9 cellular contexts compared by ENCODE assay signal in the genomic region with DNA sequence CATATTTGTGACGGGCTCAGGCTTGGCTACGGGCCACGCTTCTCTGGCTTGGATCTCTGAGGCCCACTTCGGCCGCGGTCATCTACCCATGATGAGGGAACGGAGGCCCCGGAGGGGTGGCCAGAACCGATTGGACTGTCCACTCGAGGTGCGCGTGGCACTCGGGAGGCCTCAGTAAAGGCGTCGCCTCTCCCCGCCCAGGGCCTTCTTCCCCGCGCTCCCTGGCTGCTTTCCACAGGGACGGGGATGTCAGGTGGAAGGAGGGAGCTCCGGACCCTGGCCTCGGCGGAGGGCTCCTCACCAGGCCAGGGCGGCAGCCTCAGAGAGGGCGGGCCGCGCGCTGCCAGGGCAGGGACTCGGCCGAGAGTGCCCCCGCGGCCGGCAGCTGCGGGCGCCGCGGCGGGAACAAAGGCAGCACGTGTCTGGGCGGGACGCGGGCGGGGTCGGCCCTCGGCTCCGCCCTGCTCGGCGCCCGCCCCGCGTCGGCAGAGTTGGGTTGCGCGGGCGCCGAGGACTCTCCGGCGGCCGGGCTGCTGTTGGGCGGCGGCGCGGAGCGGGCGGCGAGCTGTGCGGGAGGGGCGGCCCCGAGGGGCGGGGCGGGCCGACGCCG. TPM values are rescaled to one million over a fixed set of nuclear protein-coding genes. Genes with fewer than 3 reads are reported as not detected.
DNase-seq lines count a peak whose midpoint lies in the region; ATAC-seq, FAIRE-seq and TF ChIP-seq lines count a peak whose summit lies in the region.
"Had no signal": no experiment of that assay in that cellular context is flagged by ENCODE, and none has a peak within 500 bp of the region (broad histone marks: within the 10 kb centered on the region; RNA-seq: fewer than 3 reads in every experiment).

No MANE protein-coding gene starts in this region.

- H3K9ac ChIP-seq in SK-N-SH: no peak overlapping the region

- H3K4me1 Mint-ChIP-seq in activated naive CD8-positive, alpha-beta T cell treated with anti-CD3 and anti-CD28 coated beads, Interleukin-2, amount 50 U/mL, for 24 hours: peaks cover 43% of the 10 kb centered on the region

- H3K27ac Mint-ChIP-seq in activated naive CD8-positive, alpha-beta T cell treated with anti-CD3 and anti-CD28 coated beads, Interleukin-2, amount 50 U/mL, for 24 hours: peak overlapping the region; percentile 41

- DNase-seq in DMS53 (lab: John Stamatoyannopoulos, UW) (peak; percentile 92), MG63 (peak; percentile 83), SK-N-SH (peak; percentile 96), heart right ventricle (peak; percentile 51 to 76), pons (ENCODE audit: low spot score) (peak; percentile 83), urothelium cell line (ENCODE audit: low spot score) (peak; percentile 93)
- peak; percentile 73 for DNase-seq in activated naive CD8-positive, alpha-beta T cell treated with anti-CD3 and anti-CD28 coated beads, Interleukin-2, amount 50 U/mL, for 24 hours

- H3K4me1 ChIP-seq in SK-N-SH (ENCODE audit: control insufficient read depth in 1 of 2, insufficient read depth in 2 of 2, low read depth in 1 of 2, low read length in 1 of 2): peaks cover 0 to 51% of the 10 kb centered on the region in 2 experiments; a peak in 2 of 4 replicates
- peaks cover 16 to 44% (median 33%) of the 10 kb centered on the region in 9 donors for H3K4me1 ChIP-seq in heart right ventricle

- TF ChIP-seq CTCF in SK-N-SH (IDR thresholded peaks at IDR 0.05) (no peak), heart right ventricle (IDR thresholded peaks at IDR 0.05) (no peak)

- peaks cover 25% of the 10 kb centered on the region for H3F3A ChIP-seq in SK-N-SH (replicated peaks; ENCODE audit: insufficient read depth)

- peak overlapping the region; percentile 61 for H3K4me3 Mint-ChIP-seq in activated naive CD8-positive, alpha-beta T cell treated with anti-CD3 and anti-CD28 coated beads, Interleukin-2, amount 50 U/mL, for 24 hours

- peaks cover 43% of the 10 kb centered on the region for H3K36me3 ChIP-seq in MG63
- H3K36me3 ChIP-seq in SK-N-SH (replicated peaks in 1 of 2; ENCODE audit: control insufficient read depth in 1 of 2, insufficient read depth in 2 of 2, low read length in 1 of 2): peaks cover 0 to 45% of the 10 kb centered on the region in 2 experiments
- peaks cover 0 to 33% (median 5%) of the 10 kb centered on the region in 9 donors for H3K36me3 ChIP-seq in heart right ventricle

- TF ChIP-seq RAD21 in SK-N-SH (IDR thresholded peaks at IDR 0.05; ENCODE audit: low read length): no peak

- H3K9me3 ChIP-seq in MG63 (no peaks in the 10 kb centered on the region), SK-N-SH (no peaks in the 10 kb centered on the region), heart right ventricle (no peaks in the 10 kb centered on the region)

- H3K79me2 ChIP-seq in SK-N-SH (ENCODE audit: insufficient read depth): no peaks in the 10 kb centered on the region

- peak; percentile 68 for FAIRE-seq in urothelium cell line (lab: Jason Lieb, UNC)
- FAIRE-seq: islet of Langerhans had no signal

- H3K4me3 ChIP-seq in MG63 (peak overlapping the region; percentile 47), SK-N-SH (ENCODE audit: low read depth in 2 of 2, low read length in 1 of 2) (peak overlapping the region in 1 of 2 experiments; percentile 76; a peak in 3 of 4 replicates), heart right ventricle (peak overlapping the region in 9 of 10 donors; percentile 39 to 66 (median 59))

- H3K9me3 Mint-ChIP-seq in activated naive CD8-positive, alpha-beta T cell treated with anti-CD3 and anti-CD28 coated beads, Interleukin-2, amount 50 U/mL, for 24 hours: no peaks in the 10 kb centered on the region

- H4K20me1 ChIP-seq in SK-N-SH (ENCODE audit: insufficient read depth): peaks cover 10% of the 10 kb centered on the region; the same call in 1 of the 2 replicates

- intact Hi-C loops in heart right ventricle (cut with DNase I): loop anchor here in 8 of 10 donors (5.0 to 10.0 kb wide), 7 partner anchors 119 to 391 kb away; partner anchors contain the start of gene MYO1D (in 1 of the 8)

- CTCF ChIA-PET in SK-N-SH (lab: Yijun Ruan, JAX): interaction anchor here (1.2 to 11.0 kb wide), 8 partner anchors 17 to 391 kb away, joined by 3 to 102 read pairs (median 5); partner anchors contain the start of gene PSMD11

- peak overlapping the region in 1 of 2 experiments; percentile 88; a peak in 2 of 4 replicates for H3K27ac ChIP-seq in SK-N-SH (ENCODE audit: low read depth in 2 of 2, low read length in 1 of 2)
- peak overlapping the region in 9 of 10 donors; percentile 15 to 86 (median 72) for H3K27ac ChIP-seq in heart right ventricle

- ATAC-seq in GM21786 (IDR thresholded peaks at IDR 0.05; ENCODE audit: unreplicated experiment): peak; percentile 38
- ATAC-seq in activated naive CD8-positive, alpha-beta T cell treated with anti-CD3 and anti-CD28 coated beads, Interleukin-2, amount 50 U/mL, for 24 hours: peak; percentile 67
- peak; percentile 48 to 84 (median 76) for ATAC-seq in heart right ventricle

- no peak for TF ChIP-seq EP300 in SK-N-SH (IDR thresholded peaks at IDR 0.05; ENCODE audit: borderline replicate concordance in 1 of 2, low read depth in 1 of 2, low read length in 1 of 2)

- H3K36me3 Mint-ChIP-seq in activated naive CD8-positive, alpha-beta T cell treated with anti-CD3 and anti-CD28 coated beads, Interleukin-2, amount 50 U/mL, for 24 hours (ENCODE audit: low read depth): peaks cover 39% of the 10 kb centered on the region

- WGBS in SK-N-SH (ENCODE audit: low lambda C conversion rate): 84% methylated on average over 15 of the region's 73 CpGs
- 3% methylated on average over 43 to 72 of the region's 73 CpGs for WGBS in heart right ventricle, 2 donors

- H3K27me3 ChIP-seq in MG63: no peaks in the 10 kb centered on the region
- H3K27me3 ChIP-seq in SK-N-SH (ENCODE audit: insufficient read depth): no peaks in the 10 kb centered on the region
- no peaks in the 10 kb centered on the region for H3K27me3 ChIP-seq in heart right ventricle

- 0 out of 2 replicates have a peak overlapping the region, but pooled peaks have one; percentile 59 for H2AFZ ChIP-seq in SK-N-SH (ENCODE audit: low read depth)

- H3K27me3 Mint-ChIP-seq in activated naive CD8-positive, alpha-beta T cell treated with anti-CD3 and anti-CD28 coated beads, Interleukin-2, amount 50 U/mL, for 24 hours: no peaks in the 10 kb centered on the region

- H3K4me2 ChIP-seq in SK-N-SH: peak overlapping the region; percentile 24; the same call in 1 of the 2 replicates

- H3K9me2 ChIP-seq in SK-N-SH: no peaks in the 10 kb centered on the region

- POLR2A ChIA-PET in SK-N-SH (lab: Yijun Ruan, JAX): interaction anchor here (0.6 to 2.6 kb wide), 13 partner anchors 9 to 549 kb away, joined by 3 to 9 read pairs (median 3); partner anchors contain the start of genes PSMD11 and SUZ12

TF ChIP-seq in SK-N-SH, 30 proteins besides CTCF, POLR2A, EP300 and RAD21 (continues in another document):
- TF ChIP-seq IRF3 (IDR thresholded peaks at IDR 0.05; ENCODE audit: low read depth, low read length) (no peak), SIN3A (IDR thresholded peaks at IDR 0.05; ENCODE audit: borderline replicate concordance, low read depth, low read length) (no peak), FOXJ3 (CRISPR knock-in tag; IDR thresholded peaks at IDR 0.05) (no peak), MXI1 (IDR thresholded peaks at IDR 0.05; ENCODE audit: low read depth, low read length) (peak; percentile 87), USF2 (IDR thresholded peaks at IDR 0.05; ENCODE audit: borderline replicate concordance, low read depth, low read length) (no peak), TEAD4 (IDR thresholded peaks at IDR 0.05; ENCODE audit: borderline replicate concordance, insufficient read depth) (no peak), FOSL2 (IDR thresholded peaks at IDR 0.05; ENCODE audit: borderline replicate concordance, low read depth) (no peak), ELF1 (IDR thresholded peaks at IDR 0.05) (no peak)

RNA-seq across cellular contexts. Expression of gene CDK5R1, which starts 0.6 kb away (rescaled TPM):
- 0.49 and 0.72 TPM in 2 replicates for total RNA-seq in MG63 (2014; rRNA removed; shearing (Covaris generic); ENCODE audit: low replicate concordance)
- 1.0 and 1.4 TPM in 2 replicates for polyA plus RNA-seq in SK-N-SH (2012; rRNA removed)
- polyA plus RNA-seq in SK-N-SH (2012; cell fraction: cytosol; rRNA removed): 1.3 and 2.0 TPM in 2 replicates
- 2.4 and 2.9 TPM in 2 replicates for polyA plus RNA-seq in SK-N-SH (2012; cell fraction: nucleus; rRNA removed)
- total RNA-seq in heart right ventricle: 1 to 10 TPM in 9 of 10 donors, under 1 TPM in 1; 0.90 to 2.1 (median 1.3) TPM
- under 1 TPM; 0.66 to 0.83 TPM for polyA plus RNA-seq in heart right ventricle

RNA-seq across cellular contexts. Expression of gene PSMD11, which starts 41.9 kb away (rescaled TPM):
- total RNA-seq in MG63 (2014; rRNA removed; shearing (Covaris generic); ENCODE audit: low replicate concordance): 70.7 and 110 TPM in 2 replicates
- polyA plus RNA-seq in SK-N-SH (2012; rRNA removed) (63.1 and 81.9 TPM in 2 replicates), heart right ventricle (10 to 100 TPM; 41.9 to 78.9 TPM)
- 55.5 and 60.2 TPM in 2 replicates for polyA plus RNA-seq in SK-N-SH (2012; cell fraction: cytosol; rRNA removed)
- 53.6 and 83.8 TPM in 2 replicates for polyA plus RNA-seq in SK-N-SH (2012; cell fraction: nucleus; rRNA removed)
- total RNA-seq in heart right ventricle: 100 to 1,000 TPM in 1 of 10 donors, 10 to 100 TPM in 9; 74.9 to 102 (median 84.1) TPM
